ENCODE assay signal across 26 cellular contexts in genomic region chr3:58200846-58201355, GRCh38. TPM values are rescaled to one million over a fixed set of nuclear protein-coding genes. Genes with fewer than 3 reads are reported as not detected.
DNase-seq lines count a peak whose midpoint lies in the region; ATAC-seq and TF ChIP-seq lines count a peak whose summit lies in the region.
"Had no signal": no experiment of that assay in that cellular context is flagged by ENCODE, and none has a peak within 500 bp of the region (broad histone marks: within the 10 kb centered on the region; RNA-seq: fewer than 3 reads in every experiment).

No MANE protein-coding gene starts in this region.

- H3K27me3 ChIP-seq in BLaER1 (no peaks in the 10 kb centered on the region), MM.1S (replicated peaks; ENCODE audit: insufficient read depth, low read length) (no peaks in the 10 kb centered on the region)
- H3K27me3 ChIP-seq: ascending aorta, left lung, ovary had no signal

- H3K4me3 ChIP-seq in BLaER1 (0 out of 2 replicates have a peak overlapping the region, but pooled peaks have one; percentile 13), MM.1S (ENCODE audit: low read length) (no peak overlapping the region)
- H3K4me3 ChIP-seq: A549, ascending aorta, left lung, ovary had no signal

- no peak for TF ChIP-seq CTCF in GM20000 (IDR thresholded peaks at IDR 0.05; ENCODE audit: extremely low read depth, missing control alignments)
- no peak for TF ChIP-seq CTCF in glutamatergic neuron (IDR thresholded peaks at IDR 0.05; ENCODE audit: partially characterized antibody, unreplicated experiment)
- TF ChIP-seq CTCF in osteocyte (IDR thresholded peaks at IDR 0.05) = no peak
- no peak for TF ChIP-seq CTCF in MM.1S (IDR thresholded peaks at IDR 0.05; ENCODE audit: low read length)

- H3K27ac ChIP-seq in BLaER1 (peak overlapping the region; percentile 23; the same call in 1 of the 2 replicates), MM.1S (ENCODE audit: low read length) (no peak overlapping the region)
- H3K27ac ChIP-seq: A549, ascending aorta, ovary had no signal

- H3K36me3 Mint-ChIP-seq in glutamatergic neuron (ENCODE audit: unreplicated experiment) = no peaks in the 10 kb centered on the region
- H3K36me3 Mint-ChIP-seq in osteocyte (ENCODE audit: unreplicated experiment) = no peaks in the 10 kb centered on the region
- H3K36me3 Mint-ChIP-seq: T-cell had no signal

- H4K20me1 ChIP-seq in BLaER1 = no peaks in the 10 kb centered on the region
- H4K20me1 ChIP-seq in MM.1S (ENCODE audit: insufficient read depth, low read length) = no peaks in the 10 kb centered on the region

- H3K9me3 Mint-ChIP-seq in glutamatergic neuron (ENCODE audit: unreplicated experiment) (peaks cover 21% of the 10 kb centered on the region), osteocyte (ENCODE audit: unreplicated experiment) (peaks cover 4% of the 10 kb centered on the region)

- H3K79me2 ChIP-seq in MM.1S (ENCODE audit: low read length) = no peaks in the 10 kb centered on the region

- peaks cover 8% of the 10 kb centered on the region for H3K9me3 ChIP-seq in BLaER1
- no peaks in the 10 kb centered on the region for H3K9me3 ChIP-seq in MM.1S (replicated peaks; ENCODE audit: insufficient read depth, low read length)
- H3K9me3 ChIP-seq: A549, ascending aorta, left lung, ovary had no signal

- H3K4me3 Mint-ChIP-seq in glutamatergic neuron (ENCODE audit: unreplicated experiment) (peak overlapping the region; percentile 50), osteocyte (ENCODE audit: unreplicated experiment) (no peak overlapping the region)
- H3K4me3 Mint-ChIP-seq: stimulated activated naive CD8-positive, alpha-beta T cell treated with anti-CD3 and anti-CD28 coated beads, Interleukin-15, amount 100 ng/mL, for 72 hours; T-cell had no signal

- peak overlapping the region; percentile 84 for H3K27ac Mint-ChIP-seq in glutamatergic neuron (ENCODE audit: unreplicated experiment)
- H3K27ac Mint-ChIP-seq in osteocyte (ENCODE audit: unreplicated experiment) = peak overlapping the region; percentile 34
- H3K27ac Mint-ChIP-seq: stimulated activated naive CD8-positive, alpha-beta T cell treated with anti-CD3 and anti-CD28 coated beads, Interleukin-15, amount 100 ng/mL, for 72 hours; T-cell had no signal

- H3K36me3 ChIP-seq in BLaER1 (no peaks in the 10 kb centered on the region), MM.1S (replicated peaks; ENCODE audit: insufficient read depth, low read length) (no peaks in the 10 kb centered on the region)
- H3K36me3 ChIP-seq: ascending aorta, left lung, ovary had no signal

- H3K9ac ChIP-seq in BLaER1 = no peak overlapping the region
- no peak overlapping the region for H3K9ac ChIP-seq in MM.1S (ENCODE audit: low read length)

- ATAC-seq in GM21526 (IDR thresholded peaks at IDR 0.05; ENCODE audit: low FRiP score, unreplicated experiment) = no peak
- ATAC-seq: left lung; stimulated activated naive CD8-positive, alpha-beta T cell treated with anti-CD3 and anti-CD28 coated beads, Interleukin-15, amount 100 ng/mL, for 72 hours had no signal

- peaks cover 39% of the 10 kb centered on the region for H3K4me1 Mint-ChIP-seq in glutamatergic neuron (ENCODE audit: low read depth, unreplicated experiment)
- peaks cover 32% of the 10 kb centered on the region for H3K4me1 Mint-ChIP-seq in osteocyte (ENCODE audit: unreplicated experiment)

- H3K4me1 ChIP-seq in BLaER1 (peaks cover 58% of the 10 kb centered on the region), MM.1S (ENCODE audit: low read length) (peaks cover 7% of the 10 kb centered on the region)
- H3K4me1 ChIP-seq: A549, left lung had no signal

- peak overlapping the region; percentile 81 for H3K4me2 ChIP-seq in BLaER1
- H3K4me2 ChIP-seq in MM.1S (ENCODE audit: low read depth, low read length) = no peak overlapping the region
- H3K4me2 ChIP-seq: A549 had no signal

- H3F3A ChIP-seq in MM.1S (ENCODE audit: insufficient read depth, low read length) = no peaks in the 10 kb centered on the region

- DNase-seq in GM20000 (ENCODE audit: low spot score) (peak; percentile 34), glutamatergic neuron (peak; percentile 79), osteocyte (ENCODE audit: extremely low spot score, unreplicated experiment) (no peak), Ammon's horn (ENCODE audit: low spot score) (no peak), MM.1S (no peak), NCI-H1105 (lab: John Stamatoyannopoulos, UW) (no peak)
- DNase-seq: activated CD4-positive, alpha-beta T cell treated with anti-CD3 and anti-CD28 coated beads, Interleukin-2, amount 50 U/mL, for 48 hours; activated naive CD4-positive, alpha-beta T cell treated with Interleukin-2 at 50 U/mL for 16 hours; cerebellar nuclear complex; DMS 273 treated with DMSO at 0.1 percent for 48 hours; effector CD8-positive, alpha-beta T cell; GDM1; left lung; NCI-H1436; NCI-H2171; NCI-H69; OCI-M1; ovary; SHP77 treated with DMSO at 0.1 percent for 48 hours; stimulated activated CD4-positive, alpha-beta T cell treated with anti-CD3 and anti-CD28 coated beads, Interleukin-2, amount 100 ng/mL, for 24 hours; stimulated activated naive CD8-positive, alpha-beta T cell treated with anti-CD3 and anti-CD28 coated beads, Interleukin-15, amount 100 ng/mL, for 72 hours; T-cell had no signal

- H2AFZ ChIP-seq in MM.1S (ENCODE audit: low read length) = no peak overlapping the region

- peaks cover 24% of the 10 kb centered on the region for H3K27me3 Mint-ChIP-seq in glutamatergic neuron (ENCODE audit: unreplicated experiment)
- H3K27me3 Mint-ChIP-seq in osteocyte (ENCODE audit: unreplicated experiment) = no peaks in the 10 kb centered on the region

- no peaks in the 10 kb centered on the region for H3K9me2 ChIP-seq in MM.1S (replicated peaks; ENCODE audit: insufficient read depth, low read length)

RNA-seq across cellular contexts. Expression of gene DNASE1L3, which starts 9.9 kb away (rescaled TPM):
- 0.96 TPM for total RNA-seq in glutamatergic neuron (ENCODE audit: unreplicated experiment)
- not detected in 2 replicates for total RNA-seq in osteocyte

RNA-seq across cellular contexts. Expression of gene ABHD6, which starts 36.7 kb away (rescaled TPM):
- 46.0 TPM for total RNA-seq in glutamatergic neuron (ENCODE audit: unreplicated experiment)
- 7.4 and 7.8 TPM in 2 replicates for total RNA-seq in osteocyte

Comparison
In these comparisons a context has a peak if more than half of its experiments do, and no peak if none do; other contexts are left out.
1. DNase-seq: peak in GM20000 (single experiment) and glutamatergic neuron (single experiment); none in osteocyte (single experiment), Ammon's horn (single experiment), MM.1S (single experiment) and NCI-H1105 (single experiment).